24 cellular contexts compared by ENCODE assay signal in genomic region chr19:38247126-38247525, GRCh38. TPM values are rescaled to one million over a fixed set of nuclear protein-coding genes. Genes with fewer than 3 reads are reported as not detected.
DNase-seq lines count a peak whose midpoint lies in the region; ATAC-seq and TF ChIP-seq lines count a peak whose summit lies in the region.
"Had no signal": no experiment of that assay in that cellular context is flagged by ENCODE, and none has a peak within 500 bp of the region (broad histone marks: within the 10 kb centered on the region; RNA-seq: fewer than 3 reads in every experiment).

No MANE protein-coding gene starts in this region.

- H3K4me3 ChIP-seq in adrenal gland (no peak overlapping the region), fibroblast of lung (replicated peaks in 1 of 4; ENCODE audit: control extremely low read depth in 1 of 4, insufficient read depth in 1 of 4, low read depth in 3 of 4, low read length in 4 of 4) (no peak overlapping the region), stomach smooth muscle (ENCODE audit: low read length in 2 of 2) (no peak overlapping the region), psoas muscle (no peak overlapping the region)
- H3K4me3 ChIP-seq: body of pancreas, GM12878, suprapubic skin had no signal

- 54 to 69% (median 59%) methylated on average over 4 to 5 of the region's 5 CpGs for WGBS in adrenal gland, 4 donors
- WGBS in psoas muscle, 3 donors: 70 to 75% (median 75%) methylated on average over 4 to 5 of the region's 5 CpGs

- H3K9me3 Mint-ChIP-seq in CD4-positive, alpha-beta T cell: no peaks in the 10 kb centered on the region
- H3K9me3 Mint-ChIP-seq in activated CD8-positive, alpha-beta T cell treated with anti-CD3 and anti-CD28 coated beads for 36 hours: no peaks in the 10 kb centered on the region
- H3K9me3 Mint-ChIP-seq: activated naive CD4-positive, alpha-beta T cell treated with anti-CD3 and anti-CD28 coated beads, Interleukin-2, amount 50 U/mL, for 72 hours had no signal

- H3K4me2 ChIP-seq in fibroblast of lung (ENCODE audit: extremely low read depth, insufficient read depth, low read length): no peak overlapping the region

- no peak for DNase-seq in CD4-positive, alpha-beta T cell
- DNase-seq in adrenal gland (no peak), fibroblast of lung (ENCODE audit: low read depth in 2 of 2) (no peak), psoas muscle (no peak), GM03348 (ENCODE audit: low spot score) (no peak)
- DNase-seq in activated CD8-positive, alpha-beta T cell treated with anti-CD3 and anti-CD28 coated beads for 36 hours: no peak
- DNase-seq: activated CD4-positive, alpha-beta T cell treated with anti-CD3 and anti-CD28 coated beads for 1 hour; activated CD8-positive, alpha-beta memory T cell treated with anti-CD3 and anti-CD28 coated beads for 24 hours; CD4-positive, alpha-beta memory T cell; cortex of kidney; DMS153; Kasumi-1; NCI-H1092 treated with DMSO at 0.1 percent for 48 hours; NCI-H2081 treated with DMSO at 0.1 percent for 48 hours; NCI-H524 treated with DMSO at 0.1 percent for 48 hours; stimulated activated CD8-positive, alpha-beta memory T cell treated with anti-CD3 and anti-CD28 coated beads, Interleukin-4, amount 100 ng/mL, for 48 hours; SW 1271 had no signal

- no peaks in the 10 kb centered on the region for H3K36me3 ChIP-seq in adrenal gland (replicated peaks in 1 of 2)
- no peaks in the 10 kb centered on the region for H3K36me3 ChIP-seq in fibroblast of lung (ENCODE audit: control insufficient read depth, insufficient read depth, low read length)
- H3K36me3 ChIP-seq in stomach smooth muscle (ENCODE audit: control insufficient read depth in 2 of 2, insufficient read depth in 2 of 2, low read length in 2 of 2): no peaks in the 10 kb centered on the region
- H3K36me3 ChIP-seq in psoas muscle (ENCODE audit: insufficient read depth in 1 of 2, low read depth in 1 of 2): no peaks in the 10 kb centered on the region
- H3K36me3 ChIP-seq: suprapubic skin had no signal

- H4K20me1 ChIP-seq in fibroblast of lung (ENCODE audit: control insufficient read depth, extremely low read depth, insufficient read depth, low read length): no peaks in the 10 kb centered on the region

- H3K4me1 Mint-ChIP-seq in CD4-positive, alpha-beta T cell (ENCODE audit: low read depth): peaks cover 4% of the 10 kb centered on the region
- H3K4me1 Mint-ChIP-seq in activated CD8-positive, alpha-beta T cell treated with anti-CD3 and anti-CD28 coated beads for 36 hours (ENCODE audit: low read depth): peaks cover 8% of the 10 kb centered on the region

- no peaks in the 10 kb centered on the region for H3K27me3 Mint-ChIP-seq in CD4-positive, alpha-beta T cell
- H3K27me3 Mint-ChIP-seq in activated CD8-positive, alpha-beta T cell treated with anti-CD3 and anti-CD28 coated beads for 36 hours: peaks cover 3% of the 10 kb centered on the region

- no peak overlapping the region for H2AFZ ChIP-seq in fibroblast of lung (ENCODE audit: low read length)

- POLR2A ChIA-PET in CD4-positive, alpha-beta T cell (lab: Charles Lee): no interaction called here
- POLR2A ChIA-PET in activated CD8-positive, alpha-beta T cell treated with anti-CD3 and anti-CD28 coated beads for 36 hours (lab: Charles Lee): no interaction called here

- H3K4me1 ChIP-seq in adrenal gland (replicated peaks in 1 of 2): peaks cover 37 to 43% of the 10 kb centered on the region in 2 donors
- H3K4me1 ChIP-seq in fibroblast of lung (ENCODE audit: control insufficient read depth, extremely low read depth, insufficient read depth, low read length): peaks cover 17% of the 10 kb centered on the region
- peaks cover 44% of the 10 kb centered on the region for H3K4me1 ChIP-seq in stomach smooth muscle (ENCODE audit: control insufficient read depth, insufficient read depth, low read length)
- H3K4me1 ChIP-seq in psoas muscle: no peaks in the 10 kb centered on the region

- no peak for ATAC-seq in CD4-positive, alpha-beta T cell (ENCODE audit: poor library complexity)
- no peak for ATAC-seq in psoas muscle
- ATAC-seq in GM21390 (IDR thresholded peaks at IDR 0.05; ENCODE audit: unreplicated experiment): no peak
- no peak for ATAC-seq in activated CD8-positive, alpha-beta T cell treated with anti-CD3 and anti-CD28 coated beads for 36 hours
- ATAC-seq: activated naive CD4-positive, alpha-beta T cell treated with anti-CD3 and anti-CD28 coated beads, Interleukin-2, amount 50 U/mL, for 72 hours; body of pancreas; GM12878 had no signal

- H3K36me3 Mint-ChIP-seq in CD4-positive, alpha-beta T cell (ENCODE audit: low read depth): no peaks in the 10 kb centered on the region
- H3K36me3 Mint-ChIP-seq in activated CD8-positive, alpha-beta T cell treated with anti-CD3 and anti-CD28 coated beads for 36 hours (ENCODE audit: low read depth): no peaks in the 10 kb centered on the region
- H3K36me3 Mint-ChIP-seq: activated naive CD4-positive, alpha-beta T cell treated with anti-CD3 and anti-CD28 coated beads, Interleukin-2, amount 50 U/mL, for 72 hours; CD4-positive, alpha-beta memory T cell had no signal

- TF ChIP-seq CTCF in CD4-positive, alpha-beta T cell (IDR thresholded peaks at IDR 0.05): no peak
- TF ChIP-seq CTCF in adrenal gland (IDR thresholded peaks at IDR 0.05) (no peak), fibroblast of lung (conservative IDR thresholded peaks at IDR 0.05 in 1 of 2, IDR thresholded peaks at IDR 0.05 in 1 of 2; ENCODE audit: low read depth in 1 of 2, low read length in 2 of 2) (no peak), psoas muscle (IDR thresholded peaks at IDR 0.05) (no peak)
- TF ChIP-seq CTCF in activated CD8-positive, alpha-beta T cell treated with anti-CD3 and anti-CD28 coated beads for 36 hours (IDR thresholded peaks at IDR 0.05): no peak

- H3K27ac Mint-ChIP-seq in CD4-positive, alpha-beta T cell: no peak overlapping the region
- no peak overlapping the region for H3K27ac Mint-ChIP-seq in activated CD8-positive, alpha-beta T cell treated with anti-CD3 and anti-CD28 coated beads for 36 hours
- H3K27ac Mint-ChIP-seq: activated naive CD4-positive, alpha-beta T cell treated with anti-CD3 and anti-CD28 coated beads, Interleukin-2, amount 50 U/mL, for 72 hours; CD4-positive, alpha-beta memory T cell had no signal

- no peaks in the 10 kb centered on the region for H3K79me2 ChIP-seq in fibroblast of lung (ENCODE audit: control insufficient read depth, insufficient read depth, low read length)

- no peaks in the 10 kb centered on the region for H3K27me3 ChIP-seq in CD4-positive, alpha-beta T cell (ENCODE audit: control insufficient read depth, insufficient read depth, low read length)
- no peaks in the 10 kb centered on the region for H3K27me3 ChIP-seq in adrenal gland
- H3K27me3 ChIP-seq in fibroblast of lung (ENCODE audit: control insufficient read depth, insufficient read depth, low read length): no peaks in the 10 kb centered on the region
- H3K27me3 ChIP-seq in stomach smooth muscle (ENCODE audit: control insufficient read depth in 1 of 2, insufficient read depth in 2 of 2, low read length in 2 of 2): no peaks in the 10 kb centered on the region
- peaks cover 0 to 6% (median 2%) of the 10 kb centered on the region in 3 donors for H3K27me3 ChIP-seq in psoas muscle (ENCODE audit: insufficient read depth in 3 of 3, low read length in 2 of 3)
- H3K27me3 ChIP-seq: body of pancreas, suprapubic skin had no signal

- H3K9ac ChIP-seq in fibroblast of lung (ENCODE audit: insufficient read depth, low read length): no peak overlapping the region
- no peak overlapping the region for H3K9ac ChIP-seq in stomach smooth muscle (ENCODE audit: low read length in 2 of 2)

- H3K4me3 Mint-ChIP-seq in CD4-positive, alpha-beta T cell: peak overlapping the region; percentile 30
- H3K4me3 Mint-ChIP-seq in activated CD8-positive, alpha-beta T cell treated with anti-CD3 and anti-CD28 coated beads for 36 hours: no peak overlapping the region
- H3K4me3 Mint-ChIP-seq: CD4-positive, alpha-beta memory T cell had no signal

- CTCF ChIA-PET in CD4-positive, alpha-beta T cell (lab: Charles Lee): no interaction called here
- CTCF ChIA-PET in activated CD8-positive, alpha-beta T cell treated with anti-CD3 and anti-CD28 coated beads for 36 hours (lab: Charles Lee): interaction anchor here (1.3 to 4.0 kb wide), 2 partner anchors 9 to 127 kb away, joined by 3 to 27 read pairs; partner anchors contain the start of genes PPP1R14A and PSMD8

- intact Hi-C loops in CD4-positive, alpha-beta T cell (cut with DNase I, micrococcal nuclease): no loop called here
- intact Hi-C loops in adrenal gland (cut with DNase I) (no loop called here), psoas muscle (cut with DNase I) (no loop called here)
- intact Hi-C loops in activated CD8-positive, alpha-beta T cell treated with anti-CD3 and anti-CD28 coated beads for 36 hours (cut with micrococcal nuclease): no loop called here

- no peak overlapping the region for H3K27ac ChIP-seq in CD4-positive, alpha-beta T cell (ENCODE audit: low read depth, low read length)
- peak overlapping the region in 3 of 5 donors; percentile 33 to 54 (median 34) for H3K27ac ChIP-seq in adrenal gland
- H3K27ac ChIP-seq in fibroblast of lung (ENCODE audit: insufficient read depth, low read length): peak overlapping the region; percentile 43
- peak overlapping the region; percentile 41 for H3K27ac ChIP-seq in stomach smooth muscle (ENCODE audit: low read length)
- no peak overlapping the region for H3K27ac ChIP-seq in psoas muscle
- H3K27ac ChIP-seq: body of pancreas had no signal

- no peak for TF ChIP-seq POLR2A in adrenal gland (IDR thresholded peaks at IDR 0.05)

- no peaks in the 10 kb centered on the region for H3K9me3 ChIP-seq in CD4-positive, alpha-beta T cell (ENCODE audit: control insufficient read depth, low read length)
- H3K9me3 ChIP-seq in adrenal gland (replicated peaks in 1 of 3) (no peaks in the 10 kb centered on the region), fibroblast of lung (ENCODE audit: control insufficient read depth, insufficient read depth, low read depth, low read length) (no peaks in the 10 kb centered on the region), stomach smooth muscle (ENCODE audit: control insufficient read depth in 2 of 2, low read length in 2 of 2) (no peaks in the 10 kb centered on the region), psoas muscle (no peaks in the 10 kb centered on the region)
- H3K9me3 ChIP-seq: body of pancreas, suprapubic skin had no signal

RNA-seq across cellular contexts. Expression of gene PPP1R14A, which starts 9.0 kb away (rescaled TPM):
- total RNA-seq in CD4-positive, alpha-beta T cell: not detected
- total RNA-seq in adrenal gland: 100 to 1,000 TPM in 7 of 8 donors, 10 to 100 TPM in 1; 82.6 to 250 (median 147) TPM
- 100 to 1,000 TPM in 2 of 3 donors, 10 to 100 TPM in 1; 14.8 to 366 (median 340) TPM for polyA plus RNA-seq in adrenal gland
- 2.1 and 7.1 TPM in 2 replicates for total RNA-seq in fibroblast of lung
- 2.2 and 146 TPM in 2 replicates for polyA plus RNA-seq in fibroblast of lung
- polyA plus RNA-seq in fibroblast of lung (2012): 7.5 and 373 TPM in 2 replicates
- polyA minus RNA-seq in fibroblast of lung (ENCODE audit: low replicate concordance): 0.52 and 15.9 TPM in 2 replicates
- 10 to 100 TPM in 3 of 4 donors, 1 to 10 TPM in 1; 9.2 to 17.0 (median 11.3) TPM for total RNA-seq in psoas muscle
- 10 to 100 TPM in 2 of 3 donors, 1 to 10 TPM in 1; 9.9 to 18.7 (median 12.1) TPM for polyA plus RNA-seq in psoas muscle
- total RNA-seq in activated CD8-positive, alpha-beta T cell treated with anti-CD3 and anti-CD28 coated beads for 36 hours: 1 to 10 TPM in 1 of 2 experiments, under 1 TPM in 1; 0.60 to 1.5 TPM
- total RNA-seq: CD4-positive, alpha-beta memory T cell; GM12878; myocyte had no signal
- polyA plus RNA-seq: CD4-positive, alpha-beta memory T cell; GM12878 had no signal

RNA-seq across cellular contexts. Expression of gene SPINT2, which starts 17.2 kb away (rescaled TPM):
- total RNA-seq in CD4-positive, alpha-beta T cell: 10 to 100 TPM; 25.4 to 26.5 TPM
- 100 to 1,000 TPM in 1 of 8 donors, 10 to 100 TPM in 7; 38.1 to 233 (median 76.0) TPM for total RNA-seq in adrenal gland
- 10 to 100 TPM; 33.4 to 44.0 (median 33.8) TPM for polyA plus RNA-seq in adrenal gland
- total RNA-seq in fibroblast of lung: 4.5 and 8.7 TPM in 2 replicates
- 2.1 and 4.6 TPM in 2 replicates for polyA plus RNA-seq in fibroblast of lung
- 2.1 and 7.6 TPM in 2 replicates for polyA plus RNA-seq in fibroblast of lung (2012)
- 1.6 and 24.3 TPM in 2 replicates for polyA minus RNA-seq in fibroblast of lung (ENCODE audit: low replicate concordance)
- 1 to 10 TPM in 2 of 4 donors, under 1 TPM in 2; 0.95 to 2.2 (median 1.2) TPM for total RNA-seq in psoas muscle
- 1 to 10 TPM in 1 of 3 donors, under 1 TPM in 2; 0.49 to 1.1 (median 0.59) TPM for polyA plus RNA-seq in psoas muscle
- total RNA-seq in activated CD8-positive, alpha-beta T cell treated with anti-CD3 and anti-CD28 coated beads for 36 hours: 10 to 100 TPM; 56.2 to 68.4 TPM

RNA-seq across cellular contexts. Expression of gene DPF1, which starts 23.1 kb away (rescaled TPM):
- total RNA-seq in CD4-positive, alpha-beta T cell: not detected
- total RNA-seq in adrenal gland: under 1 TPM in 3 of 8 donors, not detected in 5; 0.37 to 0.83 (median 0.67) TPM
- under 1 TPM; 0.17 to 0.97 (median 0.40) TPM for polyA plus RNA-seq in adrenal gland
- total RNA-seq in fibroblast of lung: 0.50 and 0.51 TPM in 2 replicates
- polyA plus RNA-seq in fibroblast of lung: 1.6 and 5.2 TPM in 2 replicates
- polyA plus RNA-seq in fibroblast of lung (2012): 1.6 and 5.0 TPM in 2 replicates
- 3.0 and 9.4 TPM in 2 replicates for polyA minus RNA-seq in fibroblast of lung (ENCODE audit: low replicate concordance)
- total RNA-seq in psoas muscle: not detected
- polyA plus RNA-seq in psoas muscle: under 1 TPM; 0.07 to 0.17 (median 0.16) TPM
- total RNA-seq in activated CD8-positive, alpha-beta T cell treated with anti-CD3 and anti-CD28 coated beads for 36 hours: 1 to 10 TPM in 1 of 2 experiments, under 1 TPM in 1; 0.47 to 1.0 TPM
- total RNA-seq: body of pancreas; CD4-positive, alpha-beta memory T cell had no signal
- polyA plus RNA-seq: CD4-positive, alpha-beta memory T cell had no signal

RNA-seq across cellular contexts. Expression of gene C19orf33, which starts 56.9 kb away (rescaled TPM):
- not detected for total RNA-seq in CD4-positive, alpha-beta T cell
- total RNA-seq in adrenal gland: 1 to 10 TPM in 5 of 8 donors, under 1 TPM in 1, not detected in 2; 0.88 to 7.6 (median 3.1) TPM
- polyA plus RNA-seq in adrenal gland: 10 to 100 TPM in 2 of 3 donors, not detected in 1; 33.7 to 46.2 TPM
- total RNA-seq in fibroblast of lung: not detected in 2 replicates
- polyA plus RNA-seq in fibroblast of lung: not detected in 2 replicates
- 0.37 TPM in 1 of 2 replicates, not detected in the other for polyA plus RNA-seq in fibroblast of lung (2012)
- polyA minus RNA-seq in fibroblast of lung (ENCODE audit: low replicate concordance): not detected in 2 replicates
- total RNA-seq in psoas muscle: 1 to 10 TPM in 2 of 4 donors, not detected in 2; 3.4 to 3.7 TPM
- 1 to 10 TPM; 3.7 to 7.1 (median 6.5) TPM for polyA plus RNA-seq in psoas muscle
- not detected for total RNA-seq in activated CD8-positive, alpha-beta T cell treated with anti-CD3 and anti-CD28 coated beads for 36 hours
- total RNA-seq: activated naive CD4-positive, alpha-beta T cell treated with anti-CD3 and anti-CD28 coated beads, Interleukin-2, amount 50 U/mL, for 72 hours; CD4-positive, alpha-beta memory T cell; myocyte had no signal
- polyA plus RNA-seq: CD4-positive, alpha-beta memory T cell had no signal

Comparison
In these comparisons a context has a peak if more than half of its experiments do, and no peak if none do; other contexts are left out.
1. H3K27ac ChIP-seq: peak in adrenal gland (3 of 5), fibroblast of lung (single experiment) and stomach smooth muscle (single experiment); none in CD4-positive, alpha-beta T cell (single experiment) and psoas muscle (single experiment).
2. RNA of gene PPP1R14A, which starts 9.0 kb away (total RNA-seq): 82.6 to 250 TPM in adrenal gland; 9.2 to 17.0 TPM in psoas muscle, 2.1 to 7.1 TPM in fibroblast of lung, 0.60 to 1.5 TPM in activated CD8-positive, alpha-beta T cell treated with anti-CD3 and anti-CD28 coated beads for 36 hours and not detected in CD4-positive, alpha-beta T cell; every median in the first group is over 4 times any median in the second.